Comparison of ENCODE assay signal across 10 cellular contexts in the genomic region with DNA sequence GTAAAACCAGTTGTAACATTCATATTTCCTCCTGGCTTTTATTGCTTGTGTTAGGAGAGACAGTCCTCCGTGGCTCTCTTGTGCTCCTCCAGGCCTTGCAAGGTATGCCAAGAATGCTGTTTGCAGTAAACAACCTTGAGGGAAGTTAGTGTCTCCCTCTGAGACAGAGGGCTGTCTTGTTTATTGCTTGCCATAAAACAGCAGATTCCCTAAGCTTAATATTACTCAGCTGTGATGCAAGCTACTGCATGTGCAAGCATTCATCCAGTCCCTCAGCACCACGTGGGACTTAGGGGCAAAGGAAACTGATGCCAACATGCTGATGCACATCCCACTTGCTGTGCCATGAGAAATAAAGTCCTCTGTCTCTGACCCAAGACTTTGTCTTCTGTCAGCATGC. TPM values are rescaled to one million over a fixed set of nuclear protein-coding genes. Genes with fewer than 3 reads are reported as not detected.
DNase-seq lines count a peak whose midpoint lies in the region; ATAC-seq and TF ChIP-seq lines count a peak whose summit lies in the region.
"Had no signal": no experiment of that assay in that cellular context is flagged by ENCODE, and none has a peak within 500 bp of the region (broad histone marks: within the 10 kb centered on the region; RNA-seq: fewer than 3 reads in every experiment).

No MANE protein-coding gene starts in this region.

- no peak overlapping the region for H2BK20ac ChIP-seq in H9 (ENCODE audit: low read depth, low read length, poor library complexity, severe bottlenecking)

- no peak overlapping the region for H3K23ac ChIP-seq in H9 (ENCODE audit: insufficient read length, low read depth, low read length)

- peak overlapping the region; percentile 98 for H2BK12ac ChIP-seq in H9 (ENCODE audit: insufficient read length, low read depth, low read length)

- H3K4me3 Mint-ChIP-seq in H9, result peak overlapping the region in 1 of 2 experiments; percentile 50; a peak in 1 of 5 replicates

- H2AFZ ChIP-seq in H9 (ENCODE audit: low read length), result no peak overlapping the region

- no CpG with 5 or more reads among the region's 2 CpGs for WGBS in H9 (ENCODE audit: extremely low coverage, insufficient read length, low lambda C conversion rate)

- no peak overlapping the region for H2BK5ac ChIP-seq in H9 (ENCODE audit: insufficient read length, low read length)

- no peak for ATAC-seq in HG03565 (IDR thresholded peaks at IDR 0.05; ENCODE audit: unreplicated experiment)
- ATAC-seq: K562 had no signal

- H3K79me2 ChIP-seq in H9 (ENCODE audit: insufficient read depth, low read length), result peaks cover 3% of the 10 kb centered on the region; the same call in 1 of the 2 replicates

- no peak overlapping the region for H2BK15ac ChIP-seq in H9 (ENCODE audit: low read depth, low read length)

- H3K23me2 ChIP-seq in H9 (ENCODE audit: insufficient read length, low read depth, low read length, poor library complexity, severe bottlenecking), result no peaks in the 10 kb centered on the region

- H3K36me3 ChIP-seq in iPS-20b (ENCODE audit: insufficient read depth, low read depth, low read length) (0 out of 2 replicates have a peak, but pooled peaks cover 3% of the 10 kb centered on the region), skeletal muscle tissue (ENCODE audit: control insufficient read depth in 3 of 3, insufficient read depth in 3 of 3, low read length in 3 of 3) (no peaks in the 10 kb centered on the region)

- no peaks in the 10 kb centered on the region for H3K79me1 ChIP-seq in H9 (ENCODE audit: insufficient read depth, low read depth, low read length, poor library complexity, severe bottlenecking)

- peak overlapping the region; percentile 9 to 96 (median 87) for H3K27ac Mint-ChIP-seq in H9

- H3K27me3 ChIP-seq in H9 (ENCODE audit: insufficient read depth, low read length), result no peaks in the 10 kb centered on the region
- H3K27me3 ChIP-seq in iPS-20b (ENCODE audit: insufficient read depth, low read length), result no peaks in the 10 kb centered on the region
- H3K27me3 ChIP-seq in skeletal muscle tissue (ENCODE audit: control insufficient read depth in 3 of 3, insufficient read depth in 3 of 3, low read length in 3 of 3), result no peaks in the 10 kb centered on the region

- no peak overlapping the region for H4K5ac ChIP-seq in H9 (ENCODE audit: insufficient read length, low read depth, low read length)

- no peaks in the 10 kb centered on the region for H4K20me1 ChIP-seq in H9 (ENCODE audit: control insufficient read depth, insufficient read depth, insufficient read length)

- peaks cover 10% of the 10 kb centered on the region; the same call in 1 of the 2 replicates for H3K4me1 ChIP-seq in H9 (ENCODE audit: insufficient read depth, low read length)
- H3K4me1 ChIP-seq in iPS-20b (ENCODE audit: insufficient read depth, low read length), result peaks cover 20% of the 10 kb centered on the region
- peaks cover 47 to 62% (median 59%) of the 10 kb centered on the region in 3 donors for H3K4me1 ChIP-seq in skeletal muscle tissue (ENCODE audit: control insufficient read depth in 3 of 3, insufficient read depth in 3 of 3, low read length in 3 of 3)

- H3K4ac ChIP-seq in H9 (ENCODE audit: low read depth, low read length), result no peak overlapping the region; the same call in 1 of the 2 replicates

- no peaks in the 10 kb centered on the region for H3K9me3 Mint-ChIP-seq in H9

- no peak overlapping the region for H3K56ac ChIP-seq in H9 (ENCODE audit: insufficient read length, low read depth, low read length)

- H3K36me3 Mint-ChIP-seq in H9 (ENCODE audit: insufficient read depth in 1 of 3, low read depth in 3 of 3), result peaks cover 0 to 8% (median 5%) of the 10 kb centered on the region in 3 experiments; a peak in 5 of 7 replicates

- no peak for TF ChIP-seq CTCF in H9 (conservative IDR thresholded peaks at IDR 0.05)

- peak overlapping the region; percentile 95 for H4K91ac ChIP-seq in H9 (ENCODE audit: insufficient read length, low read depth, low read length)

- DNase-seq in H9 (peak; percentile 49), astrocyte of the hippocampus (ENCODE audit: low read depth, low spot score) (peak; percentile 46), CD1c-positive myeloid dendritic cell (ENCODE audit: extremely low spot score) (no peak), NCI-H2196 (lab: John Stamatoyannopoulos, UW; ENCODE audit: unreplicated experiment) (no peak), cerebellar cortex (ENCODE audit: low spot score) (no peak)

- H3K4me3 ChIP-seq in iPS-20b (ENCODE audit: low read length) (0 out of 2 replicates have a peak overlapping the region, but pooled peaks have one; percentile 24), skeletal muscle tissue (ENCODE audit: low read length in 3 of 3) (no peak overlapping the region)
- H3K4me3 ChIP-seq: K562 had no signal

- no peak overlapping the region for H3K18ac ChIP-seq in H9 (ENCODE audit: insufficient read length, low read depth, low read length)

- H3T11ph ChIP-seq in H9 (ENCODE audit: low read length), result no peak overlapping the region

- H3K27ac ChIP-seq in H9 (ENCODE audit: insufficient read length, low read depth, low read length) (peak overlapping the region; percentile 2), iPS-20b (ENCODE audit: low read length) (peak overlapping the region; percentile 13), skeletal muscle tissue (ENCODE audit: low read depth, low read length) (peak overlapping the region; percentile 59)

- no peak overlapping the region for H3K14ac ChIP-seq in H9 (ENCODE audit: insufficient read depth, low read length)

- H2AK5ac ChIP-seq in H9 (ENCODE audit: insufficient read length, low read length), result peak overlapping the region; percentile 0

- H3K4me2 ChIP-seq in H9 (ENCODE audit: insufficient read depth, insufficient read length, low read length), result no peak overlapping the region

- H3K9me3 ChIP-seq in H9 (ENCODE audit: control insufficient read depth, low read depth, low read length) (no peaks in the 10 kb centered on the region), iPS-20b (ENCODE audit: insufficient read depth, low read depth, low read length) (no peaks in the 10 kb centered on the region), skeletal muscle tissue (ENCODE audit: control insufficient read depth in 3 of 3, low read length in 3 of 3) (no peaks in the 10 kb centered on the region)

- no peak overlapping the region for H2BK120ac ChIP-seq in H9 (ENCODE audit: low read depth, low read length, poor library complexity, severe bottlenecking)

- H4K8ac ChIP-seq in H9 (replicated peaks; ENCODE audit: insufficient read length, low read depth, low read length), result peak overlapping the region; percentile 44

- H3K4me1 Mint-ChIP-seq in H9, result peaks cover 39 to 45% of the 10 kb centered on the region in 2 experiments

- H3K9ac ChIP-seq in H9 (ENCODE audit: extremely low read depth, insufficient read length, low read length), result no peak overlapping the region
- H3K9ac ChIP-seq in iPS-20b (ENCODE audit: low read depth, low read length), result peak overlapping the region; percentile 52; the same call in 1 of the 2 replicates
- peak overlapping the region in 2 of 3 donors; percentile 1 to 10 for H3K9ac ChIP-seq in skeletal muscle tissue (ENCODE audit: low read depth in 1 of 3, low read length in 3 of 3)

- H3K27me3 Mint-ChIP-seq in H9 (ENCODE audit: low read depth), result no peaks in the 10 kb centered on the region

RNA-seq across cellular contexts. Expression of a gene that starts 6.6 kb away (rescaled TPM):
- total RNA-seq in H9 (2021), result 19.9 and 25.2 TPM in 2 replicates
- 14.6 TPM for total RNA-seq in skeletal muscle tissue

RNA-seq across cellular contexts. Expression of a gene that starts 6.8 kb away (rescaled TPM):
- total RNA-seq in H9 (2021), result 38.6 and 42.3 TPM in 2 replicates
- 25.1 TPM for total RNA-seq in skeletal muscle tissue

RNA-seq across cellular contexts. Expression of a gene that starts 43.0 kb away (rescaled TPM):
- 0.11 and 0.26 TPM in 2 replicates for total RNA-seq in H9 (2021)
- not detected for total RNA-seq in skeletal muscle tissue
- total RNA-seq: K562, lung microvascular endothelial cell had no signal

Comparison
In these comparisons a context has a peak if more than half of its experiments do, and no peak if none do; other contexts are left out.
1. DNase-seq: peak in H9 (single experiment) and astrocyte of the hippocampus (single experiment); none in CD1c-positive myeloid dendritic cell (single experiment), NCI-H2196 (single experiment) and cerebellar cortex (single experiment).
2. H3K27ac ChIP-seq: peak in every context shown above with its lines; median percentile 59 in skeletal muscle tissue; 13 in iPS-20b; 2 in H9.